In the genomic region with DNA sequence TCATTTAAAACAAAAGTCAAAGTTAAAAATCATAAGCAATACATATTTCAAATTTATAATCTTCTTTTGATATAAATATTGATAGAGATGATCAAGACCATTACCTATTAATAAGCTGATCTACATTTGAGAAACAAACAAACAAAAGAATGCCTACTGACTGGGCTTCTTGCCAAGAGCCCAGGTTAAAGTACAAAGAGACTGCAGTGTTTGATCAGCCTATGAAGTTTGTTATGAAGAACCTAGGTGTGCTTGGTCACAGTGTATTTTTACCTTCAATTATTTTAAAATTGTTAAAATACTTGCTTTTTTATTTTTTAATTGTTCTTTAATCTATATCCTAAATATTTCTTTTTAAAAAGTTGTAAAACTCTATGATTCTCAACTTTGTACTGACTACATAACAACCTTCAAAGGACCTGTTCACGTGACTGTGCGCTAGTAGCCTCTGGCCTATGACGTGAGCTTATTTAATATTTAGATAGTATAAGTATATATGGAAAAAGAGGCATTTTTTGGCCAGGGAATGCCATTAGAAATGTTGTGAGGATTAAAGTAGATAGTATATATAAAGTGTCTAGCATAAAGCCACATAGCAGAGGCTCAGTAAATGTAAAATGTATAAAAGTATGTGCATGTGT, we compare ENCODE assay signal across 15 cellular contexts.
"Had no signal": no experiment of that assay in that cellular context is flagged by ENCODE, and none has a peak within 500 bp of the region (broad histone marks: within the 10 kb centered on the region; RNA-seq: fewer than 3 reads in every experiment).

No MANE protein-coding gene starts in this region.

- H3K27me3 Mint-ChIP-seq: dendritic cell treated with granulocyte-macrophage colony-stimulating factor and Interleukin-4, amounts not matched to agents 40 ng/mL and 50 ng/mL, for 4 days; naive thymus-derived CD8-positive, alpha-beta T cell; stimulated activated memory B cell treated with anti-CD40 and anti-IgM and Interleukin-4, amounts not matched to agents 10 μg/mL and 1 μg/mL and 100 μg/mL, for 72 hours had no signal

- H3K4me3 ChIP-seq: gastrocnemius medialis, heart left ventricle had no signal

- H3K36me3 Mint-ChIP-seq: activated naive CD8-positive, alpha-beta T cell treated with anti-CD3 and anti-CD28 coated beads, Interleukin-2, amount 10 ng/mL, durations not matched to agents 7 days and 5 days; naive thymus-derived CD8-positive, alpha-beta T cell; stimulated activated memory B cell treated with anti-CD40 and anti-IgM and Interleukin-4, amounts not matched to agents 10 μg/mL and 1 μg/mL and 100 μg/mL, for 72 hours had no signal

- ATAC-seq: gastrocnemius medialis; heart left ventricle; left cardiac atrium; naive thymus-derived CD8-positive, alpha-beta T cell; stimulated activated memory B cell treated with anti-CD40 and anti-IgM and Interleukin-4, amounts not matched to agents 10 μg/mL and 1 μg/mL and 100 μg/mL, for 72 hours had no signal

- DNase-seq: activated CD4-positive, alpha-beta T cell treated with anti-CD3 and anti-CD28 coated beads, Interleukin-2, amount 10 ng/mL, durations not matched to agents 7 days and 5 days; activated CD4-positive, CD25-positive, alpha-beta regulatory T cell; activated CD8-positive, alpha-beta memory T cell treated with anti-CD3 and anti-CD28 coated beads for 24 hours; activated naive CD8-positive, alpha-beta T cell treated with anti-CD3 and anti-CD28 coated beads, Interleukin-2, amount 10 ng/mL, durations not matched to agents 7 days and 5 days; anterior cingulate cortex; gastrocnemius medialis; heart left ventricle; left cardiac atrium; mammary epithelial cell; naive thymus-derived CD8-positive, alpha-beta T cell; retina; stimulated activated CD4-positive, alpha-beta T cell treated with anti-CD3 and anti-CD28 coated beads, Interleukin-2, amount 100 ng/mL, for 48 hours had no signal

- H3K4me3 Mint-ChIP-seq: activated CD4-positive, alpha-beta T cell treated with anti-CD3 and anti-CD28 coated beads, Interleukin-2, amount 10 ng/mL, durations not matched to agents 7 days and 5 days; activated naive CD8-positive, alpha-beta T cell treated with anti-CD3 and anti-CD28 coated beads, Interleukin-2, amount 10 ng/mL, durations not matched to agents 7 days and 5 days; activated T-helper 1 cell treated with anti-CD3 and anti-CD28 coated beads, Interleukin-12 subunit alpha, Interleukin-12 subunit beta, Interleukin-2, Interleukin-4 antibody, amounts not matched to agents 30 ng/mL and 10 ng/mL and 1 ng/mL, durations not matched to agents 14 hours and 24 hours and 36 hours; dendritic cell treated with granulocyte-macrophage colony-stimulating factor and Interleukin-4, amounts not matched to agents 40 ng/mL and 50 ng/mL, for 4 days; naive thymus-derived CD8-positive, alpha-beta T cell; stimulated activated memory B cell treated with anti-CD40 and anti-IgM and Interleukin-4, amounts not matched to agents 10 μg/mL and 1 μg/mL and 100 μg/mL, for 72 hours had no signal

- H3K36me3 ChIP-seq: gastrocnemius medialis, heart left ventricle had no signal

- H3K27ac Mint-ChIP-seq: activated CD4-positive, alpha-beta T cell treated with anti-CD3 and anti-CD28 coated beads, Interleukin-2, amount 10 ng/mL, durations not matched to agents 7 days and 5 days; activated naive CD8-positive, alpha-beta T cell treated with anti-CD3 and anti-CD28 coated beads, Interleukin-2, amount 10 ng/mL, durations not matched to agents 7 days and 5 days; activated T-helper 1 cell treated with anti-CD3 and anti-CD28 coated beads, Interleukin-12 subunit alpha, Interleukin-12 subunit beta, Interleukin-2, Interleukin-4 antibody, amounts not matched to agents 30 ng/mL and 10 ng/mL and 1 ng/mL, durations not matched to agents 14 hours and 24 hours and 36 hours; dendritic cell treated with granulocyte-macrophage colony-stimulating factor and Interleukin-4, amounts not matched to agents 40 ng/mL and 50 ng/mL, for 4 days; naive thymus-derived CD8-positive, alpha-beta T cell; stimulated activated memory B cell treated with anti-CD40 and anti-IgM and Interleukin-4, amounts not matched to agents 10 μg/mL and 1 μg/mL and 100 μg/mL, for 72 hours had no signal

- H3K9me3 ChIP-seq: gastrocnemius medialis, heart left ventricle had no signal

- H3K27me3 ChIP-seq: gastrocnemius medialis, heart left ventricle had no signal

- H3K4me1 Mint-ChIP-seq: activated CD4-positive, alpha-beta T cell treated with anti-CD3 and anti-CD28 coated beads, Interleukin-2, amount 10 ng/mL, durations not matched to agents 7 days and 5 days had no signal

- H3K9me3 Mint-ChIP-seq: activated T-helper 1 cell treated with anti-CD3 and anti-CD28 coated beads, Interleukin-12 subunit alpha, Interleukin-12 subunit beta, Interleukin-2, Interleukin-4 antibody, amounts not matched to agents 30 ng/mL and 10 ng/mL and 1 ng/mL, durations not matched to agents 14 hours and 24 hours and 36 hours; dendritic cell treated with granulocyte-macrophage colony-stimulating factor and Interleukin-4, amounts not matched to agents 40 ng/mL and 50 ng/mL, for 4 days; naive thymus-derived CD8-positive, alpha-beta T cell had no signal

- H3K4me1 ChIP-seq: gastrocnemius medialis, heart left ventricle had no signal

- H3K27ac ChIP-seq: gastrocnemius medialis, heart left ventricle had no signal
